19 cellular contexts compared by ENCODE assay signal in genomic region chr2:174124171-174124570, GRCh38.
DNase-seq lines count a peak whose midpoint lies in the region.
"Had no signal": no experiment of that assay in that cellular context is flagged by ENCODE, and none has a peak within 500 bp of the region (broad histone marks: within the 10 kb centered on the region; RNA-seq: fewer than 3 reads in every experiment).

No MANE protein-coding gene starts in this region.

- H3K36me3 ChIP-seq in HUES64 (ENCODE audit: insufficient read depth, low read length), result no peaks in the 10 kb centered on the region
- H3K36me3 ChIP-seq in iPS DF 6.9 (ENCODE audit: control insufficient read depth, insufficient read depth, low read length), result no peaks in the 10 kb centered on the region
- H3K36me3 ChIP-seq: Peyer's patch, prostate gland had no signal

- WGBS in HUES64, result 9% methylated on average over 5 of the region's 5 CpGs
- WGBS in iPS DF 6.9 (ENCODE audit: insufficient coverage, insufficient read length), result no CpG with 5 or more reads among the region's 5 CpGs

- H3K9ac ChIP-seq in HUES64 (ENCODE audit: low read depth, low read length), result 0 out of 2 replicates have a peak overlapping the region, but pooled peaks have one; percentile 28

- peak; percentile 62 for DNase-seq in COR-L47 (lab: John Stamatoyannopoulos, UW)
- DNase-seq in NCI-H774 (lab: John Stamatoyannopoulos, UW), result peak; percentile 57
- DNase-seq in iPS DF 6.9 (ENCODE audit: low read depth, low spot score), result peak; percentile 37
- DNase-seq in LoVo (ENCODE audit: low spot score), result no peak
- no peak for DNase-seq in NCI-H187 (lab: John Stamatoyannopoulos, UW)
- no peak for DNase-seq in activated CD4-positive, alpha-beta T cell treated with anti-CD3 and anti-CD28 coated beads for 48 hours
- DNase-seq in NCI-H82 (lab: John Stamatoyannopoulos, UW), result no peak
- DNase-seq: activated gamma-delta T cell treated with Interleukin-2 at 50 U/mL for 16 hours; body of pancreas; DMS 273 treated with DMSO at 0.1 percent for 48 hours; effector memory CD4-positive, alpha-beta T cell; foreskin melanocyte; HFFc6; kidney; mucosa of descending colon; NCI-H446; Peyer's patch had no signal

- H3K4me3 ChIP-seq in HUES64 (ENCODE audit: low read length) (peak overlapping the region; percentile 0; the same call in 1 of the 2 replicates), iPS DF 6.9 (ENCODE audit: low read length) (no peak overlapping the region)
- H3K4me3 ChIP-seq: body of pancreas, mucosa of descending colon, Peyer's patch, prostate gland had no signal

- H3K27me3 ChIP-seq in HUES64 (ENCODE audit: insufficient read depth, low read length) (no peaks in the 10 kb centered on the region), iPS DF 6.9 (ENCODE audit: control insufficient read depth, insufficient read depth, low read length) (no peaks in the 10 kb centered on the region)
- H3K27me3 ChIP-seq: body of pancreas, Peyer's patch had no signal

- H3K27ac ChIP-seq in HUES64 (ENCODE audit: low read depth, low read length), result peak overlapping the region; percentile 80
- peak overlapping the region; percentile 84 for H3K27ac ChIP-seq in iPS DF 6.9 (ENCODE audit: low read length)
- H3K27ac ChIP-seq: body of pancreas, Peyer's patch, prostate gland had no signal

- H3K9me3 ChIP-seq in HUES64 (ENCODE audit: insufficient read depth, low read depth, low read length), result no peaks in the 10 kb centered on the region
- no peaks in the 10 kb centered on the region for H3K9me3 ChIP-seq in iPS DF 6.9 (ENCODE audit: control insufficient read depth, insufficient read depth, low read length)
- H3K9me3 ChIP-seq: body of pancreas, mucosa of descending colon, Peyer's patch, prostate gland had no signal

- H3K4me1 ChIP-seq in HUES64 (ENCODE audit: insufficient read depth, low read length) (peaks cover 79% of the 10 kb centered on the region), iPS DF 6.9 (ENCODE audit: control insufficient read depth, insufficient read depth, low read length) (0 out of 2 replicates have a peak, but pooled peaks cover 1% of the 10 kb centered on the region)
- H3K4me1 ChIP-seq: body of pancreas, Peyer's patch, prostate gland had no signal

Comparison
In these comparisons a context has a peak if more than half of its experiments do, and no peak if none do; other contexts are left out.
1. DNase-seq: peak in COR-L47 (single experiment), NCI-H774 (single experiment) and iPS DF 6.9 (single experiment); none in LoVo (single experiment), NCI-H187 (0 of 2), activated CD4-positive, alpha-beta T cell treated with anti-CD3 and anti-CD28 coated beads for 48 hours (single experiment) and NCI-H82 (single experiment).